8 cellular contexts compared by ENCODE assay signal in the genomic region with DNA sequence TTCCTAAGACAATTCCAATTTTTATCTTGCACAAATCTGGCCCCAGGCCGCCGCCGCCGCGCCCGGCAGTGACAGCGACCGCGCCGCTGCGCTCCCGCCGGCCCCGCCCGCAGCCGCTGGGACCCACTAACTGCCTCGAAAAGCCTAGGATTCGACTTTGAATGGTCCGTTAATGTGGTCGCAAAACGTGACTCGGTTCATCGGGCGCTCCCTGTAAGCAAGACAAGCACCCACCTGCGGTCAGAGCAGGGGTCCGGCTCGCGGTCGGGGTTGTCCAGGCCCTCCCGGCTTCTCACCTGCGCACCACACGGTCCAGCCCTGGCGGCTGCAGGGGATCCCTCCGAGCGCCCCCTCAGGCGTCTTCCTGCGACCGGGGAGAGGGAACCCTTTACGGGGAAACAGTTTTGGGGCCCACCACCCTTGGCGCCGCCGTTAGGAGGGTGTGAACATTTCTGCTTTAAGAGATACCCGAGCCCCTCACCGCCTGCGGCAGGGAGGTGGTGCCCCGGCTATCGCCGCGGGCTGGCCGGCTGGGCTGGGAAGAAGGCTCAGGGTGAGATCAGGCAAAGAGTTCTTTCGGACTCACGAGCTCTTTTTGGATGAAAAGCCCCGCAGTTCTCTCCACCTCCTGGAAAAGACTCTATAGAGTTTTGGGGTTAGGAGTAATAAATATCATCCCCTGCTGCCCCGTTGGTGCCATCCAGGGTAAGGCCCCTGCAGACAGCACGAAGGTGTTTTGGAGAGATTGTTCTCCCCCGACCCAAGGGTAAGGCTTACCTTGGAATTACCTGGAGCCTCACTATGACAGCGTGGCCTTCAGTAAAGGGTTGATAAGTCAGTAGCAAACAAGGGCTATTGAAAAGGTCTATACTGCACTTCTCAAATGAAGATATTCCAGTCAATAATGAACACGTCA. TPM values are rescaled to one million over a fixed set of nuclear protein-coding genes. Genes with fewer than 3 reads are reported as not detected.
A peak's percentile ranks its signal among the peaks of the same experiment; 100 is the strongest.
DNase-seq lines count a peak whose midpoint lies in the region; ATAC-seq and TF ChIP-seq lines count a peak whose summit lies in the region.

No MANE protein-coding gene starts in this region.

- H3K9me3 Mint-ChIP-seq in CD4-positive, alpha-beta T cell: no peaks in the 10 kb centered on the region
- H3K9me3 Mint-ChIP-seq in activated naive CD8-positive, alpha-beta T cell treated with anti-CD3 and anti-CD28 coated beads, Interleukin-2, amount 10 ng/mL, durations not matched to agents 7 days and 5 days: no peaks in the 10 kb centered on the region
- H3K9me3 Mint-ChIP-seq in stimulated activated naive CD8-positive, alpha-beta T cell treated with anti-CD3 and anti-CD28 coated beads, Interleukin-15, amount 100 ng/mL, for 72 hours: no peaks in the 10 kb centered on the region

- POLR2A ChIA-PET in CD4-positive, alpha-beta T cell (lab: Charles Lee): interaction anchor here (0.6 kb wide), 1 partner anchor 1423 kb away, joined by 3 read pairs; no protein-coding TSS in a partner anchor
- POLR2A ChIA-PET in activated naive CD8-positive, alpha-beta T cell treated with anti-CD3 and anti-CD28 coated beads, Interleukin-2, amount 10 ng/mL, durations not matched to agents 7 days and 5 days (lab: Charles Lee): no interaction called here

- H3K9me3 ChIP-seq in CD4-positive, alpha-beta T cell (ENCODE audit: control insufficient read depth, low read length): no peaks in the 10 kb centered on the region
- H3K9me3 ChIP-seq in iPS-18a (ENCODE audit: control insufficient read depth, low read depth, low read length): no peaks in the 10 kb centered on the region

- H3K4me1 Mint-ChIP-seq in CD4-positive, alpha-beta T cell (ENCODE audit: low read depth): peaks cover 5% of the 10 kb centered on the region
- H3K4me1 Mint-ChIP-seq in activated naive CD8-positive, alpha-beta T cell treated with anti-CD3 and anti-CD28 coated beads, Interleukin-2, amount 10 ng/mL, durations not matched to agents 7 days and 5 days: peaks cover 7% of the 10 kb centered on the region
- H3K4me1 Mint-ChIP-seq in stimulated activated naive CD8-positive, alpha-beta T cell treated with anti-CD3 and anti-CD28 coated beads, Interleukin-15, amount 100 ng/mL, for 72 hours: peaks cover 7% of the 10 kb centered on the region

- TF ChIP-seq CTCF in CD4-positive, alpha-beta T cell (IDR thresholded peaks at IDR 0.05): no peak

- H3K36me3 Mint-ChIP-seq in CD4-positive, alpha-beta T cell (ENCODE audit: low read depth): no peaks in the 10 kb centered on the region
- H3K36me3 Mint-ChIP-seq in activated naive CD8-positive, alpha-beta T cell treated with anti-CD3 and anti-CD28 coated beads, Interleukin-2, amount 10 ng/mL, durations not matched to agents 7 days and 5 days: no peaks in the 10 kb centered on the region

- no peak overlapping the region for H3K9ac ChIP-seq in iPS-18a (ENCODE audit: low read length)

- H3K27ac ChIP-seq in CD4-positive, alpha-beta T cell (ENCODE audit: low read depth, low read length): no peak overlapping the region
- H3K27ac ChIP-seq in iPS-18a (ENCODE audit: low read length): no peak overlapping the region

- no peaks in the 10 kb centered on the region for H3K4me1 ChIP-seq in iPS-18a (ENCODE audit: control insufficient read depth, low read depth, low read length)

- no peak for DNase-seq in CD4-positive, alpha-beta T cell
- DNase-seq in KG1 (lab: John Stamatoyannopoulos, UW) (peak; percentile 9), NCI-H1417 (lab: John Stamatoyannopoulos, UW) (no peak), occipital lobe (lab: John Stamatoyannopoulos, UW) (no peak)
- peak; percentile 51 for DNase-seq in activated naive CD8-positive, alpha-beta T cell treated with anti-CD3 and anti-CD28 coated beads, Interleukin-2, amount 10 ng/mL, durations not matched to agents 7 days and 5 days
- peak; percentile 67 to 74 for DNase-seq in stimulated activated naive CD8-positive, alpha-beta T cell treated with anti-CD3 and anti-CD28 coated beads, Interleukin-15, amount 100 ng/mL, for 72 hours

- no peaks in the 10 kb centered on the region for H3K36me3 ChIP-seq in iPS-18a (ENCODE audit: control insufficient read depth, low read depth, low read length)

- H3K4me3 ChIP-seq in iPS-18a (ENCODE audit: low read length): peak overlapping the region; percentile 74

- intact Hi-C loops in CD4-positive, alpha-beta T cell (cut with DNase I, micrococcal nuclease): no loop called here

- peak; percentile 43 for ATAC-seq in CD4-positive, alpha-beta T cell (ENCODE audit: poor library complexity)
- ATAC-seq in activated naive CD8-positive, alpha-beta T cell treated with anti-CD3 and anti-CD28 coated beads, Interleukin-2, amount 10 ng/mL, durations not matched to agents 7 days and 5 days (ENCODE audit: low read depth): peak; percentile 82
- ATAC-seq in stimulated activated naive CD8-positive, alpha-beta T cell treated with anti-CD3 and anti-CD28 coated beads, Interleukin-15, amount 100 ng/mL, for 72 hours: peak; percentile 97
- ATAC-seq in HG03025 (IDR thresholded peaks at IDR 0.05; ENCODE audit: low FRiP score, unreplicated experiment): no peak

- H3K4me3 Mint-ChIP-seq in CD4-positive, alpha-beta T cell: peak overlapping the region; percentile 65
- peak overlapping the region; percentile 54 for H3K4me3 Mint-ChIP-seq in activated naive CD8-positive, alpha-beta T cell treated with anti-CD3 and anti-CD28 coated beads, Interleukin-2, amount 10 ng/mL, durations not matched to agents 7 days and 5 days
- peak overlapping the region; percentile 79 for H3K4me3 Mint-ChIP-seq in stimulated activated naive CD8-positive, alpha-beta T cell treated with anti-CD3 and anti-CD28 coated beads, Interleukin-15, amount 100 ng/mL, for 72 hours

- H3K27me3 Mint-ChIP-seq in CD4-positive, alpha-beta T cell: peaks cover 33% of the 10 kb centered on the region
- H3K27me3 Mint-ChIP-seq in activated naive CD8-positive, alpha-beta T cell treated with anti-CD3 and anti-CD28 coated beads, Interleukin-2, amount 10 ng/mL, durations not matched to agents 7 days and 5 days: peaks cover 28% of the 10 kb centered on the region
- H3K27me3 Mint-ChIP-seq in stimulated activated naive CD8-positive, alpha-beta T cell treated with anti-CD3 and anti-CD28 coated beads, Interleukin-15, amount 100 ng/mL, for 72 hours: peaks cover 30% of the 10 kb centered on the region

- CTCF ChIA-PET in CD4-positive, alpha-beta T cell (lab: Charles Lee): no interaction called here

- H3K27me3 ChIP-seq in CD4-positive, alpha-beta T cell (ENCODE audit: control insufficient read depth, insufficient read depth, low read length): peaks cover 11% of the 10 kb centered on the region
- H3K27me3 ChIP-seq in iPS-18a (ENCODE audit: control insufficient read depth, insufficient read depth, low read length): peaks cover 3% of the 10 kb centered on the region

- H3K27ac Mint-ChIP-seq in CD4-positive, alpha-beta T cell: no peak overlapping the region
- no peak overlapping the region for H3K27ac Mint-ChIP-seq in activated naive CD8-positive, alpha-beta T cell treated with anti-CD3 and anti-CD28 coated beads, Interleukin-2, amount 10 ng/mL, durations not matched to agents 7 days and 5 days
- no peak overlapping the region for H3K27ac Mint-ChIP-seq in stimulated activated naive CD8-positive, alpha-beta T cell treated with anti-CD3 and anti-CD28 coated beads, Interleukin-15, amount 100 ng/mL, for 72 hours

RNA-seq across cellular contexts. Expression of gene FOXJ2, which starts 13.6 kb away (rescaled TPM):
- 10 to 100 TPM; 36.3 to 38.5 TPM for total RNA-seq in CD4-positive, alpha-beta T cell
- total RNA-seq in activated naive CD8-positive, alpha-beta T cell treated with anti-CD3 and anti-CD28 coated beads, Interleukin-2, amount 10 ng/mL, durations not matched to agents 7 days and 5 days: 10 to 100 TPM; 26.4 to 26.9 TPM
- 7.3 TPM for total RNA-seq in occipital lobe

RNA-seq across cellular contexts. Expression of gene C3AR1, which starts 47.2 kb away (rescaled TPM):
- 1 to 10 TPM; 1.4 TPM for total RNA-seq in CD4-positive, alpha-beta T cell
- 1 to 10 TPM; 7.8 to 8.2 TPM for total RNA-seq in activated naive CD8-positive, alpha-beta T cell treated with anti-CD3 and anti-CD28 coated beads, Interleukin-2, amount 10 ng/mL, durations not matched to agents 7 days and 5 days
- total RNA-seq in occipital lobe: 3.1 TPM

Comparison
In these comparisons a context has a peak if more than half of its experiments do, and no peak if none do; other contexts are left out.
1. DNase-seq: peak in KG1 (single experiment), activated naive CD8-positive, alpha-beta T cell treated with anti-CD3 and anti-CD28 coated beads, Interleukin-2, amount 10 ng/mL, durations not matched to agents 7 days and 5 days (single experiment) and stimulated activated naive CD8-positive, alpha-beta T cell treated with anti-CD3 and anti-CD28 coated beads, Interleukin-15, amount 100 ng/mL, for 72 hours (2 of 2); none in CD4-positive, alpha-beta T cell (0 of 10), NCI-H1417 (0 of 3) and occipital lobe (single experiment).
2. Peak in every context shown above with its lines, with median percentiles within 50 percentile points of each other: H3K4me3 Mint-ChIP-seq.